Comparison of ENCODE assay signal across 9 cellular contexts in the genomic region with DNA sequence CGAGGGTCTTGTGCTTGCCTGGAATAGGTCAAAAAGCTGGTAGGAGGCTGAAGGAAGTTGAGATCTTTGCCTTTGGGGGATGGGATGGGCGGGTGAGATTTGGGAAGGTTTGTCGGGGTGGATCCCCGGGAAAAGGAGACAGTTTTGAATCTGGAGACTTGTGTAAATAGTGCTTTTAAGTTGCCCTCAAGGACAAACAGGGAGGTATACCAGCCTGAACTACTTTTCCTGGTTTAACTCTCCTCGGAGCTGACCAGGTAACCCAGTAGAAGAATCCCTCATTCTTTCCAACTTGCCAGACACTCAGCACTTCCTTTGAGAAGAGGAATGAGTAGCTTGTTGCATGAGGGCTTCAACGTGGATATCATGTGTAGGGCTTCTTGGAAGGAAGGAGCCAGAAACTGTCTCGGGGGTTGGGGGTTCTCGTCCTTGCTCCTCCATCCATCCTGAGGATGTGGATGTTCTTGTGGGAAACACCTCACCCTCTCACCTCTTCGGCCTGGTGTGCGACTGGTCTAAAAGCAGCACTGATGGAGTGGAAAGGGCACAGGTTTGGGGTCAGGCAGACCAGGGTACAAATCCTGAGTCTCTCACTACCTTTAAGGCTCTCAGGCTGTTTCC. TPM values are rescaled to one million over a fixed set of nuclear protein-coding genes. Genes with fewer than 3 reads are reported as not detected.
A peak's percentile ranks its signal among the peaks of the same experiment; 100 is the strongest.
DNase-seq lines count a peak whose midpoint lies in the region; TF ChIP-seq lines count a peak whose summit lies in the region.
"Had no signal": no experiment of that assay in that cellular context is flagged by ENCODE, and none has a peak within 500 bp of the region (broad histone marks: within the 10 kb centered on the region; RNA-seq: fewer than 3 reads in every experiment).

No MANE protein-coding gene starts in this region.

- H3K9me3 ChIP-seq in tibial artery, result no peaks in the 10 kb centered on the region

- CTCF ChIA-PET in activated naive CD4-positive, alpha-beta T cell treated with anti-CD3 and anti-CD28 coated beads for 36 hours (lab: Charles Lee), result no interaction called here

- in situ Hi-C loops in astrocyte of the cerebellum (cut with HindIII; ENCODE audit: low sequenced_read_pairs), result no loop called here

- H3K9me3 Mint-ChIP-seq in activated naive CD4-positive, alpha-beta T cell treated with anti-CD3 and anti-CD28 coated beads for 36 hours, result no peaks in the 10 kb centered on the region

- H3K36me3 ChIP-seq in kidney epithelial cell (ENCODE audit: control insufficient read depth, insufficient read depth, low read length) (peaks cover 2% of the 10 kb centered on the region), tibial artery (no peaks in the 10 kb centered on the region)

- DNase-seq in activated naive CD4-positive, alpha-beta T cell treated with anti-CD3 and anti-CD28 coated beads for 36 hours, result no peak
- no peak for DNase-seq in activated naive CD4-positive, alpha-beta T cell treated with Interleukin-2 at 50 U/mL for 16 hours
- no peak for DNase-seq in astrocyte of the cerebellum (ENCODE audit: low read depth)
- no peak for DNase-seq in kidney epithelial cell (ENCODE audit: low read depth)
- DNase-seq in tibial artery, result no peak
- no peak for DNase-seq in stimulated activated naive CD4-positive, alpha-beta T cell treated with Interleukin-2 at 50 U/mL for 16 hours (lab: John Stamatoyannopoulos, UW)
- DNase-seq in OCI-M1 (lab: John Stamatoyannopoulos, UW), result no peak
- no peak for DNase-seq in hypothalamus (lab: John Stamatoyannopoulos, UW)
- DNase-seq: NCI-H187 had no signal

- H3K36me3 Mint-ChIP-seq in activated naive CD4-positive, alpha-beta T cell treated with anti-CD3 and anti-CD28 coated beads for 36 hours (ENCODE audit: low read depth), result no peaks in the 10 kb centered on the region

- no peak for TF ChIP-seq CTCF in astrocyte of the cerebellum (IDR thresholded peaks at IDR 0.05; ENCODE audit: low read depth, low read length, missing control alignments)
- TF ChIP-seq CTCF in kidney epithelial cell (IDR thresholded peaks at IDR 0.05; ENCODE audit: insufficient read depth, low read length, poor library complexity, severe bottlenecking), result no peak
- TF ChIP-seq CTCF in tibial artery (IDR thresholded peaks at IDR 0.05), result no peak

- no peaks in the 10 kb centered on the region for H3K27me3 ChIP-seq in kidney epithelial cell (ENCODE audit: control insufficient read depth, insufficient read depth, low read length)
- H3K27me3 ChIP-seq in tibial artery, result no peaks in the 10 kb centered on the region

- peaks cover 15% of the 10 kb centered on the region for H3K4me1 Mint-ChIP-seq in activated naive CD4-positive, alpha-beta T cell treated with anti-CD3 and anti-CD28 coated beads for 36 hours (ENCODE audit: low read depth)

- peaks cover 0 to 28% (median 22%) of the 10 kb centered on the region in 4 donors for H3K4me1 ChIP-seq in tibial artery

- peak overlapping the region; percentile 89 for H3K27ac ChIP-seq in tibial artery

- peak overlapping the region; percentile 64 for H3K4me3 ChIP-seq in astrocyte of the cerebellum (ENCODE audit: low read depth, low read length)
- H3K4me3 ChIP-seq in kidney epithelial cell (ENCODE audit: low read depth, low read length), result peak overlapping the region; percentile 51
- peak overlapping the region; percentile 69 to 89 for H3K4me3 ChIP-seq in tibial artery

- intact Hi-C loops in activated naive CD4-positive, alpha-beta T cell treated with anti-CD3 and anti-CD28 coated beads for 36 hours (cut with micrococcal nuclease), result loop anchor here (5.0 kb wide), 1 partner anchor 81 kb away; no protein-coding TSS in a partner anchor
- intact Hi-C loops in tibial artery (cut with DNase I; ENCODE audit: low total_unique reads), result no loop called here

- H3K4me3 Mint-ChIP-seq in activated naive CD4-positive, alpha-beta T cell treated with anti-CD3 and anti-CD28 coated beads for 36 hours, result peak overlapping the region; percentile 52

- H3K27ac Mint-ChIP-seq in activated naive CD4-positive, alpha-beta T cell treated with anti-CD3 and anti-CD28 coated beads for 36 hours, result no peak overlapping the region

- H3K27me3 Mint-ChIP-seq in activated naive CD4-positive, alpha-beta T cell treated with anti-CD3 and anti-CD28 coated beads for 36 hours (ENCODE audit: low read depth), result peaks cover 63% of the 10 kb centered on the region

RNA-seq across cellular contexts. Expression of a gene that starts 1.9 kb away (rescaled TPM):
- total RNA-seq in activated naive CD4-positive, alpha-beta T cell treated with anti-CD3 and anti-CD28 coated beads for 36 hours, result 1 to 10 TPM; 3.7 to 4.5 TPM
- total RNA-seq in kidney epithelial cell, result 37.9 and 38.6 TPM in 2 replicates
